ENCODE assay signal across 9 cellular contexts in genomic region chr6:132131777-132132176, GRCh38.
DNase-seq lines count a peak whose midpoint lies in the region; FAIRE-seq and TF ChIP-seq lines count a peak whose summit lies in the region.
"Had no signal": no experiment of that assay in that cellular context is flagged by ENCODE, and none has a peak within 500 bp of the region (broad histone marks: within the 10 kb centered on the region; RNA-seq: fewer than 3 reads in every experiment).

No MANE protein-coding gene starts in this region.

- DNase-seq in NCI-H2081 (lab: John Stamatoyannopoulos, UW) (peak; percentile 54 to 66), coronary artery (ENCODE audit: low spot score) (peak; percentile 92), myocyte (ENCODE audit: low read depth) (peak; percentile 99), G401 (ENCODE audit: low spot score) (no peak), NCI-H1092 treated with DMSO at 0.1 percent for 48 hours (lab: John Stamatoyannopoulos, UW) (no peak), GM12892 (ENCODE audit: insufficient read length) (no peak), NCI-H2029 treated with DMSO at 0.1 percent for 48 hours (lab: John Stamatoyannopoulos, UW) (no peak)

- no peak for TF ChIP-seq CTCF in coronary artery (IDR thresholded peaks at IDR 0.05)

- H3K4me2 ChIP-seq in BLaER1: peak overlapping the region; percentile 90

- H3K27me3 ChIP-seq in BLaER1: no peaks in the 10 kb centered on the region
- H3K27me3 ChIP-seq: cardiac muscle cell had no signal

- no peak for TF ChIP-seq POLR2A in GM12892 (IDR thresholded peaks at IDR 0.05; ENCODE audit: low read depth, low read length)

- FAIRE-seq in GM12892 (lab: Jason Lieb, UNC): no peak

- H3K27ac ChIP-seq in BLaER1 (peak overlapping the region; percentile 96), coronary artery (peak overlapping the region; percentile 78 to 92)

- in situ Hi-C loops in G401 (cut with HindIII; ENCODE audit: low sequenced_read_pairs): no loop called here

- H3K4me1 ChIP-seq in BLaER1: peaks cover 91% of the 10 kb centered on the region

- H3K36me3 ChIP-seq in BLaER1: no peaks in the 10 kb centered on the region
- H3K36me3 ChIP-seq: cardiac muscle cell had no signal

- H3K4me3 ChIP-seq in BLaER1 (peak overlapping the region; percentile 58), coronary artery (peak overlapping the region; percentile 33)
- H3K4me3 ChIP-seq: cardiac muscle cell had no signal

- H3K9me3 ChIP-seq in BLaER1: peaks cover 17% of the 10 kb centered on the region; the same call in 1 of the 2 replicates

- peak overlapping the region; percentile 86 for H3K9ac ChIP-seq in BLaER1

- no peaks in the 10 kb centered on the region for H4K20me1 ChIP-seq in BLaER1

Comparison
In these comparisons a context has a peak if more than half of its experiments do, and no peak if none do; other contexts are left out.
1. DNase-seq: peak in NCI-H2081 (2 of 2), coronary artery (single experiment) and myocyte (single experiment); none in G401 (single experiment), NCI-H1092 treated with DMSO at 0.1 percent for 48 hours (single experiment), GM12892 (single experiment) and NCI-H2029 treated with DMSO at 0.1 percent for 48 hours (single experiment).